Comparison of ENCODE assay signal across 9 cellular contexts in the genomic region with DNA sequence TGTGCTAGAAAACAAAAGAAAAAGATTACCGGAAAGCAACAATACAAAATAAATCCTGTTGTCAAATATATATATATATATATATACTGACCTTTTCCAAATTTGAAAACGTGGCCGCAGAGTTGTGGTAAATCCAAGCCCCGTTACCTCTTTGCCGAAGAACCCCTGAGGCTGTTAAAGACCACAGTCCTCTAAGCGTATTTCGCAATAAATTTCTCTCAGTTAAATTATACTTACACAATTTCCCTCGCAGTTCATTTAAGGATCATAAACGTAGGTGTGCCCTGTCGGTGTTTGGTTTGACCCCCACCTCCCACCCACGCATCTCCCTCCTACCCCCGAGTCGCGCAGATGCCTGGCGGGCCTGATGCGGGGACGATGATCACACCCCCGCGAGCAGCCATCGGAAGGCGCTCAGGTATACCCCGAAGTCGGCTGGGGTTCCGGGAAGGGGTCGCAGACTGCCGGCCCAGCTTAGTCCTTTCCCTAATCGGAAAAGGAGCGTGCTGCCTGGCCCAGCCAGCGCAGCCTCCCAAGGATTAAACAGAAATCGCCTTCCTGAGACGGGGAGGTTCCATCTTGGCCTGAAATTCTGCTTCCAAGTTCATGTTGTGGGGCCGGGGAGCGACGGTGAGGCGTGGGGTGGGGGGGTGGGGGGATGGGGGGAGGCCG. TPM values are rescaled to one million over a fixed set of nuclear protein-coding genes. Genes with fewer than 3 reads are reported as not detected.
DNase-seq lines count a peak whose midpoint lies in the region; ATAC-seq and TF ChIP-seq lines count a peak whose summit lies in the region.
"Had no signal": no experiment of that assay in that cellular context is flagged by ENCODE, and none has a peak within 500 bp of the region (broad histone marks: within the 10 kb centered on the region; RNA-seq: fewer than 3 reads in every experiment).

No MANE protein-coding gene starts in this region.

- peak overlapping the region; percentile 74 for H3K4me3 Mint-ChIP-seq in Calu3 (ENCODE audit: low read depth, unreplicated experiment)
- no peak overlapping the region for H3K4me3 Mint-ChIP-seq in activated CD4-positive, alpha-beta memory T cell treated with anti-CD3 and anti-CD28 coated beads for 36 hours

- WGBS in prostate gland = 29% methylated on average over 35 of the region's 36 CpGs
- 40 to 59% methylated on average over 36 of the region's 36 CpGs for WGBS in lower leg skin, 2 donors

- intact Hi-C loops in Calu3 (cut with micrococcal nuclease; ENCODE audit: unreplicated experiment) (loop anchor here (5.0 to 10.0 kb wide), 5 partner anchors 785 to 1415 kb away; a partner anchor contains a TSS), ascending aorta (cut with DNase I) (loop anchor here (2.0 to 10.0 kb wide), 7 partner anchors 409 to 1600 kb away; a partner anchor contains a TSS), prostate gland (cut with DNase I) (loop anchor here (5.0 to 10.0 kb wide), 6 partner anchors 423 to 1220 kb away; a partner anchor contains a TSS), lower leg skin (cut with DNase I; ENCODE audit: low total_unique reads) (no loop called here)
- intact Hi-C loops in activated CD4-positive, alpha-beta memory T cell treated with anti-CD3 and anti-CD28 coated beads for 36 hours (cut with micrococcal nuclease) = no loop called here

- CTCF ChIA-PET in Calu3 (lab: Charles Lee) = interaction anchor here (2.1 kb wide), 1 partner anchor 144 kb away, joined by 13 read pairs; no protein-coding TSS in a partner anchor
- CTCF ChIA-PET in activated CD4-positive, alpha-beta memory T cell treated with anti-CD3 and anti-CD28 coated beads for 36 hours (lab: Charles Lee) = no interaction called here

- H3K27ac ChIP-seq in ascending aorta = peak overlapping the region; percentile 19 to 29
- H3K27ac ChIP-seq in prostate gland = peak overlapping the region; percentile 87 to 89

- TF ChIP-seq POLR2A in prostate gland (IDR thresholded peaks at IDR 0.05) (no peak), lower leg skin (IDR thresholded peaks at IDR 0.05) (no peak)

- DNase-seq in Calu3 = no peak
- DNase-seq in ascending aorta (ENCODE audit: low spot score in 2 of 2) = no peak
- no peak for DNase-seq in prostate gland (ENCODE audit: low spot score)
- no peak for DNase-seq in activated CD4-positive, alpha-beta memory T cell treated with anti-CD3 and anti-CD28 coated beads for 36 hours
- DNase-seq in lower leg skin (ENCODE audit: low spot score in 2 of 2) = no peak

- H3K36me3 Mint-ChIP-seq in Calu3 (ENCODE audit: insufficient read depth, unreplicated experiment) = peaks cover 35% of the 10 kb centered on the region
- H3K36me3 Mint-ChIP-seq in activated CD4-positive, alpha-beta memory T cell treated with anti-CD3 and anti-CD28 coated beads for 36 hours = no peaks in the 10 kb centered on the region

- no peaks in the 10 kb centered on the region for H3K27me3 Mint-ChIP-seq in Calu3 (ENCODE audit: unreplicated experiment)
- peaks cover 72% of the 10 kb centered on the region for H3K27me3 Mint-ChIP-seq in activated CD4-positive, alpha-beta memory T cell treated with anti-CD3 and anti-CD28 coated beads for 36 hours

- H3K4me3 ChIP-seq in ascending aorta = peak overlapping the region in 1 of 2 donors; percentile 81
- H3K4me3 ChIP-seq in iPS-15b (ENCODE audit: low read depth, low read length) = peak overlapping the region; percentile 3
- H3K4me3 ChIP-seq in prostate gland = peak overlapping the region in 1 of 2 donors; percentile 47
- H3K4me3 ChIP-seq in lower leg skin (ENCODE audit: low read depth, poor library complexity, severe bottlenecking) = no peak overlapping the region

- H3K27ac Mint-ChIP-seq in Calu3 (ENCODE audit: unreplicated experiment) = peak overlapping the region; percentile 75
- H3K27ac Mint-ChIP-seq in activated CD4-positive, alpha-beta memory T cell treated with anti-CD3 and anti-CD28 coated beads for 36 hours = no peak overlapping the region

- H3K4me1 ChIP-seq in ascending aorta (no peaks in the 10 kb centered on the region), iPS-15b (ENCODE audit: control insufficient read depth, insufficient read depth, low read length) (peaks cover 12% of the 10 kb centered on the region), prostate gland (replicated peaks) (no peaks in the 10 kb centered on the region)

- H3K9me3 ChIP-seq in ascending aorta (no peaks in the 10 kb centered on the region), iPS-15b (ENCODE audit: control insufficient read depth, insufficient read depth, low read length) (no peaks in the 10 kb centered on the region), prostate gland (no peaks in the 10 kb centered on the region)

- BruUV-seq in Calu3 (replicated peaks; lab: Mats Ljungman, UMichigan) = no TSS peak

- H3K36me3 ChIP-seq in ascending aorta (no peaks in the 10 kb centered on the region), iPS-15b (ENCODE audit: control insufficient read depth, insufficient read depth, low read length) (no peaks in the 10 kb centered on the region), prostate gland (no peaks in the 10 kb centered on the region)

- peaks cover 11% of the 10 kb centered on the region for H3K4me1 Mint-ChIP-seq in Calu3 (ENCODE audit: low read depth, unreplicated experiment)
- H3K4me1 Mint-ChIP-seq in activated CD4-positive, alpha-beta memory T cell treated with anti-CD3 and anti-CD28 coated beads for 36 hours (ENCODE audit: low read depth) = peaks cover 28% of the 10 kb centered on the region

- no peak for ATAC-seq in GM18520 (IDR thresholded peaks at IDR 0.05; ENCODE audit: unreplicated experiment)
- ATAC-seq in GM19035 (IDR thresholded peaks at IDR 0.05; ENCODE audit: unreplicated experiment) = no peak

- POLR2A ChIA-PET in activated CD4-positive, alpha-beta memory T cell treated with anti-CD3 and anti-CD28 coated beads for 36 hours (lab: Charles Lee) = no interaction called here

- no peaks in the 10 kb centered on the region for H3K9me3 Mint-ChIP-seq in Calu3 (ENCODE audit: low read depth, unreplicated experiment)
- H3K9me3 Mint-ChIP-seq in activated CD4-positive, alpha-beta memory T cell treated with anti-CD3 and anti-CD28 coated beads for 36 hours = no peaks in the 10 kb centered on the region

- no peaks in the 10 kb centered on the region for H3K27me3 ChIP-seq in ascending aorta
- peaks cover 96% of the 10 kb centered on the region for H3K27me3 ChIP-seq in iPS-15b (ENCODE audit: control insufficient read depth, insufficient read depth, low read length)
- H3K27me3 ChIP-seq in prostate gland (replicated peaks; ENCODE audit: insufficient read depth) = peaks cover 9% of the 10 kb centered on the region

- H3K9ac ChIP-seq in iPS-15b (ENCODE audit: low read depth, low read length) = no peak overlapping the region

- TF ChIP-seq CTCF in Calu3 (IDR thresholded peaks at IDR 0.05; ENCODE audit: unreplicated experiment) (no peak), ascending aorta (IDR thresholded peaks at IDR 0.05) (no peak), prostate gland (IDR thresholded peaks at IDR 0.05) (no peak), lower leg skin (IDR thresholded peaks at IDR 0.05) (no peak)

RNA-seq across cellular contexts. Expression of a gene that starts 2.9 kb away (rescaled TPM):
- total RNA-seq in Calu3 (2022) (8.1 and 11.5 TPM in 2 replicates), ascending aorta (46.7 TPM), prostate gland (10 to 100 TPM; 15.4 to 23.7 TPM), lower leg skin (10 to 100 TPM in 3 of 4 donors, 1 to 10 TPM in 1; 9.2 to 22.6 (median 18.8) TPM)
- not detected for total RNA-seq in activated CD4-positive, alpha-beta memory T cell treated with anti-CD3 and anti-CD28 coated beads for 36 hours
- total RNA-seq: activated CD8-positive, alpha-beta memory T cell treated with anti-CD3 and anti-CD28 coated beads for 36 hours had no signal

Comparison
In these comparisons a context has a peak if more than half of its experiments do, and no peak if none do; other contexts are left out.
1. intact Hi-C loops: an anchor here in Calu3 (5.0 to 10.0 kb wide), ascending aorta (2.0 to 10.0 kb wide) and prostate gland (5.0 to 10.0 kb wide); none called in activated CD4-positive, alpha-beta memory T cell treated with anti-CD3 and anti-CD28 coated beads for 36 hours and lower leg skin.